1 cellular context compared by ENCODE assay signal in the genomic region with DNA sequence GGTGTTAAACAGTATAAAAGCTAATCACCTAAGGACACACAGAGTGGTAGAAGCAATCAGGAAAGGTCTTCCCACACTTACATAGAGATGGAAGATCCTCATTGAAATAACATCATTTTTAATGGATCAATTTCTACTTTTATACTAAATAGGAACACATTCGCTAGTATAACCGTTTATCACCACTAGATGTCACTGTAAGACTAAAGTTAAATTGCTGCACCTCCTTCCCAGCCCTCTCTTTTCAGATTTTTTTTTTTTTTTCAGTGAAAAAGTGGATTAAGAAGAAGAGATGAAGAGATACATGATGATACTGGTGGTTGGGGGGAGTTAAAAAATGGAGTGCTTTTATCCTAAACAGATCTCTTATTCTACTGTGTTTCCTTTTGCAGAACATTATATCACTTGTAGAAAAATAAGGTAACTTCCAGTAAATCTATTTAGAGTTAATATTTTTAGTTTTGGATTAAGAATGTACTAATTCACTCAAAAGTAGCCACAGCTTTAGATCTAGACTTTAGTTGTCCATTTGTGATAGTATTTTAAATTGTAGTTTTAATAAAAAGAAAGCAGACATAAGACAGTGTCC.
TF ChIP-seq lines count a peak whose summit lies in the region.

No MANE protein-coding gene starts in this region.

TF ChIP-seq in HEK293, 187 proteins besides CTCF, POLR2A, EP300 and RAD21:
- no peak for TF ChIP-seq ZNF280D (tag by site-specific recombination; IDR thresholded peaks at IDR 0.05)
- no peak for TF ChIP-seq ZNF626 (tag by site-specific recombination; IDR thresholded peaks at IDR 0.05)
- TF ChIP-seq, protein P1, sequence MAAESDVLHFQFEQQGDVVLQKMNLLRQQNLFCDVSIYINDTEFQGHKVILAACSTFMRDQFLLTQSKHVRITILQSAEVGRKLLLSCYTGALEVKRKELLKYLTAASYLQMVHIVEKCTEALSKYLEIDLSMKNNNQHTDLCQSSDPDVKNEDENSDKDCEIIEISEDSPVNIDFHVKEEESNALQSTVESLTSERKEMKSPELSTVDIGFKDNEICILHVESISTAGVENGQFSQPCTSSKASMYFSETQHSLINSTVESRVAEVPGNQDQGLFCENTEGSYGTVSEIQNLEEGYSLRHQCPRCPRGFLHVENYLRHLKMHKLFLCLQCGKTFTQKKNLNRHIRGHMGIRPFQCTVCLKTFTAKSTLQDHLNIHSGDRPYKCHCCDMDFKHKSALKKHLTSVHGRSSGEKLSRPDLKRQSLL (tag by site-specific recombination; IDR thresholded peaks at IDR 0.05): no peak
- no peak for TF ChIP-seq ZNF585B (tag by site-specific recombination; IDR thresholded peaks at IDR 0.05)
- no peak for TF ChIP-seq ZNF600 (tag by site-specific recombination; IDR thresholded peaks at IDR 0.05)
- TF ChIP-seq SCRT2 (tag by site-specific recombination; IDR thresholded peaks at IDR 0.05): no peak
- no peak for TF ChIP-seq FEZF1 (tag by site-specific recombination; IDR thresholded peaks at IDR 0.05)
- TF ChIP-seq ZNF521 (tag by site-specific recombination; IDR thresholded peaks at IDR 0.05): no peak
- TF ChIP-seq KLF1 (tag by site-specific recombination; IDR thresholded peaks at IDR 0.05): no peak
- TF ChIP-seq ZNF654 (tag by site-specific recombination; IDR thresholded peaks at IDR 0.05; ENCODE audit: low read depth): peak; percentile 93
- TF ChIP-seq ZNF362 (tag by site-specific recombination; IDR thresholded peaks at IDR 0.05): peak; percentile 86
- no peak for TF ChIP-seq ZNF677 (tag by site-specific recombination; IDR thresholded peaks at IDR 0.05)
- no peak for TF ChIP-seq ZNF184 (tag by site-specific recombination; IDR thresholded peaks at IDR 0.05)
- 0 out of 2 replicates have a peak, but pooled peaks have one; percentile 26 for TF ChIP-seq ZNF660 (tag by site-specific recombination; IDR thresholded peaks at IDR 0.05)
- no peak for TF ChIP-seq ZSCAN30 (tag by site-specific recombination; IDR thresholded peaks at IDR 0.05)
- no peak for TF ChIP-seq ZNF423 (tag by site-specific recombination; IDR thresholded peaks at IDR 0.05)
- TF ChIP-seq PRDM10 (tag by site-specific recombination; IDR thresholded peaks at IDR 0.05): no peak
- no peak for TF ChIP-seq ZNF121 (tag by site-specific recombination; IDR thresholded peaks at IDR 0.05)
- TF ChIP-seq ZNF777 (tag by site-specific recombination; IDR thresholded peaks at IDR 0.05; ENCODE audit: borderline replicate concordance): no peak
- TF ChIP-seq KLF7 (tag by site-specific recombination; IDR thresholded peaks at IDR 0.05; ENCODE audit: borderline replicate concordance): no peak
- no peak for TF ChIP-seq ZNF426 (tag by site-specific recombination; IDR thresholded peaks at IDR 0.05)
TF ChIP-seq in HEK293: peak in this region for 3.
